Comparison of ENCODE assay signal across 21 cellular contexts in the genomic region with DNA sequence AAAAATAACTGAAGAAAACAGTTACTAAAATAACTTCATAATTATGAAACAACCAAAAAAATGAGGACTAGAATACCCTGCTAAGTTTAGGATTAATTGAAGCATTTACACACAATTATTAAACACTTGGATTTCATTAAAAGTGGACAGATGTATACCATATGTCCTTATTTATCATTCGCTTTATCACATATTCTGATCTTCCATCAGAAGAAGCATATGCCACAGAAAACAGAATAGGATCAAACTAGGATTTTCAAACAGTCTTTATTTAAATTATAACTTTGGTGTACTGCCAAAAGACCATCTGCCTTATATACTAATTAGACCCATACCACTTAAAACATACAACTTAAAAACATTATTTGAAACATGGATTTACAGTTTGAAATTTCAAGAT.
"Had no signal": no experiment of that assay in that cellular context is flagged by ENCODE, and none has a peak within 500 bp of the region (broad histone marks: within the 10 kb centered on the region; RNA-seq: fewer than 3 reads in every experiment).

No MANE protein-coding gene starts in this region.

- DNase-seq: effector memory CD4-positive, alpha-beta T cell; foreskin keratinocyte; heart left ventricle; kidney; natural killer cell; occipital lobe; ovary; posterior cingulate gyrus; psoas muscle; right cardiac atrium; sigmoid colon; stimulated activated CD4-positive, alpha-beta T cell treated with anti-CD3 and anti-CD28 coated beads, Interleukin-2, amount 100 ng/mL, for 24 hours; stimulated activated CD4-positive, alpha-beta T cell treated with anti-CD3 and anti-CD28 coated beads, Interleukin-4, amount 100 ng/mL, for 24 hours; stimulated activated naive CD4-positive, alpha-beta T cell treated with Interleukin-2 at 50 U/mL for 16 hours; stomach; thyroid gland; trophoblast cell had no signal

- ATAC-seq: foreskin keratinocyte; gastroesophageal sphincter; heart left ventricle; left lobe of liver; natural killer cell; psoas muscle; right cardiac atrium; stimulated activated effector memory CD8-positive, alpha-beta T cell treated with anti-CD3 and anti-CD28 coated beads, Interleukin-12 subunit alpha, Interleukin-12 subunit beta, amount 100 ng/mL, for 72 hours had no signal

- FAIRE-seq: endothelial cell of umbilical vein had no signal
